In genomic region chr7:7274782-7275181, GRCh38 we compare ENCODE assay signal across 23 cellular contexts.
DNase-seq lines count a peak whose midpoint lies in the region; FAIRE-seq and TF ChIP-seq lines count a peak whose summit lies in the region.
"Had no signal": no experiment of that assay in that cellular context is flagged by ENCODE, and none has a peak within 500 bp of the region (broad histone marks: within the 10 kb centered on the region; RNA-seq: fewer than 3 reads in every experiment).

No MANE protein-coding gene starts in this region.

- H3K27ac Mint-ChIP-seq in endothelial cell (ENCODE audit: unreplicated experiment): no peak overlapping the region
- H3K27ac Mint-ChIP-seq in activated naive CD8-positive, alpha-beta T cell treated with anti-CD3 and anti-CD28 coated beads for 36 hours: no peak overlapping the region
- H3K27ac Mint-ChIP-seq: activated B cell treated with CpG ODN at 0.5 μM for 24 hours; activated T-helper 17 cell treated with anti-CD3 and anti-CD28 coated beads, Interleukin-2, amount 50 U/mL, for 72 hours; memory B cell; nephron had no signal

- TF ChIP-seq EP300 in sigmoid colon (IDR thresholded peaks at IDR 0.05): no peak

- H3K27ac ChIP-seq in sigmoid colon: no peak overlapping the region
- H3K27ac ChIP-seq: right atrium auricular region had no signal

- H3K9me3 Mint-ChIP-seq in endothelial cell (ENCODE audit: unreplicated experiment): no peaks in the 10 kb centered on the region
- H3K9me3 Mint-ChIP-seq in activated naive CD8-positive, alpha-beta T cell treated with anti-CD3 and anti-CD28 coated beads for 36 hours: no peaks in the 10 kb centered on the region
- H3K9me3 Mint-ChIP-seq: activated B cell treated with CpG ODN at 0.5 μM for 24 hours; activated T-helper 17 cell treated with anti-CD3 and anti-CD28 coated beads, Interleukin-2, amount 50 U/mL, for 72 hours; memory B cell; nephron had no signal

- no peaks in the 10 kb centered on the region for H3K9me3 ChIP-seq in sigmoid colon
- H3K9me3 ChIP-seq: right atrium auricular region had no signal

- H3K4me1 Mint-ChIP-seq in endothelial cell (ENCODE audit: unreplicated experiment): peaks cover 5% of the 10 kb centered on the region
- H3K4me1 Mint-ChIP-seq in activated naive CD8-positive, alpha-beta T cell treated with anti-CD3 and anti-CD28 coated beads for 36 hours: no peaks in the 10 kb centered on the region
- H3K4me1 Mint-ChIP-seq: activated T-helper 17 cell treated with anti-CD3 and anti-CD28 coated beads, Interleukin-2, amount 50 U/mL, for 72 hours; nephron had no signal

- H3K27me3 ChIP-seq in bronchial epithelial cell (ENCODE audit: control insufficient read depth, insufficient read depth, low read length) (no peaks in the 10 kb centered on the region), sigmoid colon (no peaks in the 10 kb centered on the region)
- H3K27me3 ChIP-seq: right atrium auricular region had no signal

- H3K36me3 ChIP-seq in bronchial epithelial cell (ENCODE audit: control insufficient read depth, insufficient read depth, low read length) (no peaks in the 10 kb centered on the region), sigmoid colon (no peaks in the 10 kb centered on the region)
- H3K36me3 ChIP-seq: right atrium auricular region had no signal

- no peak overlapping the region for H3K4me3 Mint-ChIP-seq in endothelial cell (ENCODE audit: unreplicated experiment)
- no peak overlapping the region for H3K4me3 Mint-ChIP-seq in activated naive CD8-positive, alpha-beta T cell treated with anti-CD3 and anti-CD28 coated beads for 36 hours
- H3K4me3 Mint-ChIP-seq: activated B cell treated with CpG ODN at 0.5 μM for 24 hours; activated T-helper 17 cell treated with anti-CD3 and anti-CD28 coated beads, Interleukin-2, amount 50 U/mL, for 72 hours; memory B cell; nephron had no signal

- H3K36me3 Mint-ChIP-seq in endothelial cell (ENCODE audit: low read depth, unreplicated experiment): no peaks in the 10 kb centered on the region
- H3K36me3 Mint-ChIP-seq in activated naive CD8-positive, alpha-beta T cell treated with anti-CD3 and anti-CD28 coated beads for 36 hours: no peaks in the 10 kb centered on the region

- H3K4me3 ChIP-seq in bronchial epithelial cell (ENCODE audit: low read depth, low read length) (no peak overlapping the region), sigmoid colon (no peak overlapping the region)
- H3K4me3 ChIP-seq: right atrium auricular region had no signal

- intact Hi-C loops in sigmoid colon (cut with DNase I): no loop called here

- TF ChIP-seq CTCF in bronchial epithelial cell (IDR thresholded peaks at IDR 0.05; ENCODE audit: insufficient read depth, low read length, severe bottlenecking) (no peak), sigmoid colon (IDR thresholded peaks at IDR 0.05) (no peak), endothelial cell (IDR thresholded peaks at IDR 0.05; ENCODE audit: unreplicated experiment) (no peak)

- no peaks in the 10 kb centered on the region for H3K4me1 ChIP-seq in sigmoid colon
- H3K4me1 ChIP-seq: right atrium auricular region had no signal

- DNase-seq in ELR (ENCODE audit: low read depth) (peak; percentile 66), NCI-H226 (peak; percentile 11), bronchial epithelial cell (ENCODE audit: low read depth) (peak; percentile 30), iPS-NIHi11 (ENCODE audit: low spot score) (peak; percentile 43), sigmoid colon (no peak), NCI-H345 (lab: John Stamatoyannopoulos, UW) (no peak), endothelial cell (ENCODE audit: low spot score) (no peak)
- no peak for DNase-seq in activated naive CD8-positive, alpha-beta T cell treated with anti-CD3 and anti-CD28 coated beads for 36 hours
- DNase-seq: activated B cell treated with CpG ODN at 0.5 μM for 24 hours; activated CD8-positive, alpha-beta memory T cell treated with anti-CD3 and anti-CD28 coated beads for 24 hours; anterior cingulate cortex; Calu3; dermis blood vessel endothelial cell; foreskin melanocyte; Kasumi-1; NCI-H1694; NCI-H524 treated with DMSO at 0.1 percent for 48 hours; stimulated activated CD4-positive, alpha-beta T cell treated with anti-CD3 and anti-CD28 coated beads, Interleukin-1b, Interleukin-23, amount 100 ng/mL, for 48 hours; T-helper 1 cell had no signal

- no peaks in the 10 kb centered on the region for H3K27me3 Mint-ChIP-seq in endothelial cell (ENCODE audit: unreplicated experiment)
- no peaks in the 10 kb centered on the region for H3K27me3 Mint-ChIP-seq in activated naive CD8-positive, alpha-beta T cell treated with anti-CD3 and anti-CD28 coated beads for 36 hours
- H3K27me3 Mint-ChIP-seq: activated B cell treated with CpG ODN at 0.5 μM for 24 hours; activated T-helper 17 cell treated with anti-CD3 and anti-CD28 coated beads, Interleukin-2, amount 50 U/mL, for 72 hours had no signal

- FAIRE-seq in bronchial epithelial cell (lab: Jason Lieb, UNC): no peak

- TF ChIP-seq POLR2A in sigmoid colon (IDR thresholded peaks at IDR 0.05): no peak

- 74 to 78% methylated on average over 3 of the region's 3 CpGs for WGBS in sigmoid colon, 2 donors

Comparison
In these comparisons a context has a peak if more than half of its experiments do, and no peak if none do; other contexts are left out.
1. DNase-seq: peak in ELR (single experiment), NCI-H226 (single experiment), bronchial epithelial cell (single experiment) and iPS-NIHi11 (single experiment); none in sigmoid colon (single experiment), NCI-H345 (single experiment), endothelial cell (single experiment) and activated naive CD8-positive, alpha-beta T cell treated with anti-CD3 and anti-CD28 coated beads for 36 hours (single experiment).